Comparison of ENCODE assay signal across 23 cellular contexts in genomic region chr5:179184521-179185050, GRCh38.
"Had no signal": no experiment of that assay in that cellular context is flagged by ENCODE, and none has a peak within 500 bp of the region (broad histone marks: within the 10 kb centered on the region; RNA-seq: fewer than 3 reads in every experiment).

No MANE protein-coding gene starts in this region.

- H3K4me3 Mint-ChIP-seq: naive B cell, nephron had no signal

- H3K4me3 ChIP-seq: colonic mucosa, lung, sigmoid colon, skin epidermis, stomach, thoracic aorta had no signal

- DNase-seq: cerebellar nuclear complex; colonic mucosa; dermis blood vessel endothelial cell; erythroblast; foreskin keratinocyte; head of caudate nucleus; hippocampal formation; kidney glomerular epithelial cell; mesenchymal stem cell; naive B cell; sigmoid colon; stimulated activated CD4-positive, alpha-beta T cell treated with anti-CD3 and anti-CD28 coated beads, Interleukin-12 subunit alpha, Interleukin-12 subunit beta, amount 100 ng/mL, for 4 hours; stimulated activated naive CD4-positive, alpha-beta T cell; stomach; substantia nigra; trophoblast cell had no signal

- H3K27me3 ChIP-seq: colonic mucosa, foreskin keratinocyte, sigmoid colon had no signal

- ATAC-seq: foreskin keratinocyte, left lobe of liver had no signal

- H3K4me1 ChIP-seq: colonic mucosa, foreskin keratinocyte, sigmoid colon, stomach had no signal

- H3K36me3 Mint-ChIP-seq: naive B cell had no signal

- FAIRE-seq: endothelial cell of umbilical vein, urothelium cell line had no signal

- H3K9me3 ChIP-seq: colonic mucosa, sigmoid colon, stomach, thoracic aorta had no signal

- H3K36me3 ChIP-seq: colonic mucosa, sigmoid colon, thoracic aorta had no signal

- H3K9me3 Mint-ChIP-seq: naive B cell had no signal

- H3K27ac ChIP-seq: colonic mucosa, foreskin keratinocyte, sigmoid colon, skin epidermis, stomach, thoracic aorta had no signal
